1 cellular context compared by ENCODE assay signal in genomic region chr7:44102846-44103565, GRCh38.
A peak's percentile ranks its signal among the peaks of the same experiment; 100 is the strongest.
TF ChIP-seq lines count a peak whose summit lies in the region.

No MANE protein-coding gene starts in this region.

TF ChIP-seq in GM12878, 131 proteins besides CTCF, POLR2A, EP300 and RAD21:
- no peak for TF ChIP-seq NFYA (IDR thresholded peaks at IDR 0.05; ENCODE audit: borderline replicate concordance, low read depth, low read length)
- no peak for TF ChIP-seq MEF2B (IDR thresholded peaks at IDR 0.05; ENCODE audit: partially characterized antibody, poor library complexity, severe bottlenecking)
- peak; percentile 31; the same call in 1 of the 2 replicates for TF ChIP-seq PKNOX1 (IDR thresholded peaks at IDR 0.05)
